ENCODE assay signal across 9 cellular contexts in the genomic region with DNA sequence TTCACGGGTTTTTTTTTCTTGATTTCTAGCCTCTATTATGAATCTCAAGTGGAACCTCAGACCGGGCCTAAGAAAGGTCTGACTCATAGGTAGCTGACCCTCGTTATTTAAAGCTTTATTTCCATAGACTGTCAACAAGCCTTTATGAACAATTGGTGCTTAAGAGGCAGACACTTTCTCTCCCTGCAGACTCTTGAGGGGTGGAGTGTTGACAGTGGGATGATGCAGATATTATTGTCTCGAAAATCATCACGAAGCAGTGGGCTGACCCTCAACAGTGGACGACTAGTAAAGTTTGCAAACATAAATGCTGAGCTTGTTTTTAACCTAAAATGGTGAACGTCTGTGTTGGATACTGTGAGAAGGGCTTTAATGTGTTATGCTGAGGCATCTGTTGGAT. TPM values are rescaled to one million over a fixed set of nuclear protein-coding genes. Genes with fewer than 3 reads are reported as not detected.
DNase-seq lines count a peak whose midpoint lies in the region; ATAC-seq, FAIRE-seq and TF ChIP-seq lines count a peak whose summit lies in the region.
"Had no signal": no experiment of that assay in that cellular context is flagged by ENCODE, and none has a peak within 500 bp of the region (broad histone marks: within the 10 kb centered on the region; RNA-seq: fewer than 3 reads in every experiment).

No MANE protein-coding gene starts in this region.

- POLR2A ChIA-PET in WTC11 (lab: Charles Lee), result no interaction called here

- peaks cover 16% of the 10 kb centered on the region for H3K36me3 Mint-ChIP-seq in WTC11

- H3K4me2 ChIP-seq in BLaER1, result peak overlapping the region; percentile 92

- no peak for ATAC-seq in WTC11
- no peak for ATAC-seq in lower lobe of right lung
- no peak for ATAC-seq in GM19023 (IDR thresholded peaks at IDR 0.05; ENCODE audit: unreplicated experiment)

- no peak for FAIRE-seq in H54 (lab: Jason Lieb, UNC)

- peaks cover 66% of the 10 kb centered on the region for H4K20me1 ChIP-seq in BLaER1

- intact Hi-C loops in lower lobe of right lung (cut with DNase I), result no loop called here

- H3K4me3 ChIP-seq in BLaER1 (peak overlapping the region; percentile 94), lower lobe of right lung (peak overlapping the region; percentile 92)

- H3K4me3 Mint-ChIP-seq in WTC11, result peak overlapping the region; percentile 90

- H3K4me1 Mint-ChIP-seq in WTC11, result peaks cover 32% of the 10 kb centered on the region

- DNase-seq in GM20000 (ENCODE audit: low spot score) (peak; percentile 39), WTC11 (ENCODE audit: low spot score) (no peak), lower lobe of right lung (no peak), SKM-1 (lab: John Stamatoyannopoulos, UW; ENCODE audit: unreplicated experiment) (no peak), C1 segment of cervical spinal cord (lab: John Stamatoyannopoulos, UW) (no peak), H54 (ENCODE audit: insufficient read length, low spot score) (no peak)

- H3K27me3 ChIP-seq in BLaER1, result no peaks in the 10 kb centered on the region
- H3K27me3 ChIP-seq in lower lobe of right lung (ENCODE audit: low read depth), result no peaks in the 10 kb centered on the region

- H3K27ac Mint-ChIP-seq in WTC11, result no peak overlapping the region

- TF ChIP-seq CTCF in GM20000 (IDR thresholded peaks at IDR 0.05; ENCODE audit: extremely low read depth, missing control alignments) (no peak), WTC11 (IDR thresholded peaks at IDR 0.05) (no peak), lower lobe of right lung (IDR thresholded peaks at IDR 0.05) (no peak)

- H3K27ac ChIP-seq in BLaER1 (peak overlapping the region; percentile 36; the same call in 1 of the 2 replicates), lower lobe of right lung (peak overlapping the region; percentile 96)
- H3K27ac ChIP-seq: parathyroid adenoma had no signal

- peaks cover 10% of the 10 kb centered on the region for H3K27me3 Mint-ChIP-seq in WTC11 (ENCODE audit: low read depth)

- H3K9ac ChIP-seq in BLaER1, result peak overlapping the region; percentile 96
- H3K9ac ChIP-seq: parathyroid adenoma had no signal

- H3K4me1 ChIP-seq in BLaER1, result peaks cover 57% of the 10 kb centered on the region
- H3K4me1 ChIP-seq in lower lobe of right lung, result peaks cover 51% of the 10 kb centered on the region
- H3K4me1 ChIP-seq: parathyroid adenoma had no signal

- H3K36me3 ChIP-seq in BLaER1 (peaks cover 34% of the 10 kb centered on the region), lower lobe of right lung (peaks cover 23% of the 10 kb centered on the region)

- H3K9me3 ChIP-seq in BLaER1 (no peaks in the 10 kb centered on the region), lower lobe of right lung (no peaks in the 10 kb centered on the region)

- CTCF ChIA-PET in WTC11 (lab: Charles Lee), result interaction anchor here (2.5 kb wide), 1 partner anchor 115 kb away, joined by 15 read pairs; no protein-coding TSS in a partner anchor

- TF ChIP-seq POLR2A in H54 (IDR thresholded peaks at IDR 0.05; ENCODE audit: low read depth, low read length), result no peak

- peaks cover 22% of the 10 kb centered on the region for H3K9me3 Mint-ChIP-seq in WTC11

TF ChIP-seq in WTC11, 78 proteins besides CTCF, POLR2A, EP300 and RAD21:
- no peak for TF ChIP-seq SOX15 (CRISPR knock-in tag; IDR thresholded peaks at IDR 0.05)
- no peak for TF ChIP-seq ARID4B (CRISPR knock-in tag; IDR thresholded peaks at IDR 0.05; ENCODE audit: borderline replicate concordance)
- no peak for TF ChIP-seq ZNF423 (CRISPR knock-in tag; IDR thresholded peaks at IDR 0.05)
- no peak for TF ChIP-seq RORB (CRISPR knock-in tag; IDR thresholded peaks at IDR 0.05)
- no peak for TF ChIP-seq RELA (CRISPR knock-in tag; IDR thresholded peaks at IDR 0.05; ENCODE audit: borderline replicate concordance)
- no peak for TF ChIP-seq ZBTB21 (CRISPR knock-in tag; IDR thresholded peaks at IDR 0.05; ENCODE audit: borderline replicate concordance)
- no peak for TF ChIP-seq EMX1 (CRISPR knock-in tag; IDR thresholded peaks at IDR 0.05)
- TF ChIP-seq, protein P1, sequence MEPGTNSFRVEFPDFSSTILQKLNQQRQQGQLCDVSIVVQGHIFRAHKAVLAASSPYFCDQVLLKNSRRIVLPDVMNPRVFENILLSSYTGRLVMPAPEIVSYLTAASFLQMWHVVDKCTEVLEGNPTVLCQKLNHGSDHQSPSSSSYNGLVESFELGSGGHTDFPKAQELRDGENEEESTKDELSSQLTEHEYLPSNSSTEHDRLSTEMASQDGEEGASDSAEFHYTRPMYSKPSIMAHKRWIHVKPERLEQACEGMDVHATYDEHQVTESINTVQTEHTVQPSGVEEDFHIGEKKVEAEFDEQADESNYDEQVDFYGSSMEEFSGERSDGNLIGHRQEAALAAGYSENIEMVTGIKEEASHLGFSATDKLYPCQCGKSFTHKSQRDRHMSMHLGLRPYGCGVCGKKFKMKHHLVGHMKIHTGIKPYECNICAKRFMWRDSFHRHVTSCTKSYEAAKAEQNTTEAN (CRISPR knock-in tag; IDR thresholded peaks at IDR 0.05), result no peak
- TF ChIP-seq, protein P2, sequence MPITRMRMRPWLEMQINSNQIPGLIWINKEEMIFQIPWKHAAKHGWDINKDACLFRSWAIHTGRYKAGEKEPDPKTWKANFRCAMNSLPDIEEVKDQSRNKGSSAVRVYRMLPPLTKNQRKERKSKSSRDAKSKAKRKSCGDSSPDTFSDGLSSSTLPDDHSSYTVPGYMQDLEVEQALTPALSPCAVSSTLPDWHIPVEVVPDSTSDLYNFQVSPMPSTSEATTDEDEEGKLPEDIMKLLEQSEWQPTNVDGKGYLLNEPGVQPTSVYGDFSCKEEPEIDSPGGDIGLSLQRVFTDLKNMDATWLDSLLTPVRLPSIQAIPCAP (CRISPR knock-in tag; IDR thresholded peaks at IDR 0.05), result no peak
- no peak for TF ChIP-seq AR (CRISPR knock-in tag; IDR thresholded peaks at IDR 0.05)
- TF ChIP-seq TEAD1 (CRISPR knock-in tag; IDR thresholded peaks at IDR 0.05), result no peak
- TF ChIP-seq CREM (CRISPR knock-in tag; IDR thresholded peaks at IDR 0.05), result no peak
- no peak for TF ChIP-seq TP53 (CRISPR knock-in tag; IDR thresholded peaks at IDR 0.05)
TF ChIP-seq in WTC11: peak in this region for 0.

RNA-seq across cellular contexts. Expression of gene SFT2D2, which starts 1.8 kb away (rescaled TPM):
- 23.2 to 28.1 TPM (median 25.2 TPM) in 3 replicates for total RNA-seq in WTC11 (2021)
- 74.6 TPM for total RNA-seq in lower lobe of right lung

RNA-seq across cellular contexts. Expression of gene TIPRL, which starts 48.9 kb away (rescaled TPM):
- total RNA-seq in WTC11 (2021) (25.3 to 25.8 TPM (median 25.4 TPM) in 3 replicates), lower lobe of right lung (23.7 TPM)

RNA-seq across cellular contexts. Expression of gene TBX19, which starts 53.1 kb away (rescaled TPM):
- total RNA-seq in WTC11 (2021) (1.2 to 1.3 TPM (median 1.2 TPM) in 3 replicates), lower lobe of right lung (3.1 TPM)
